29 cellular contexts compared by ENCODE assay signal in the genomic region with DNA sequence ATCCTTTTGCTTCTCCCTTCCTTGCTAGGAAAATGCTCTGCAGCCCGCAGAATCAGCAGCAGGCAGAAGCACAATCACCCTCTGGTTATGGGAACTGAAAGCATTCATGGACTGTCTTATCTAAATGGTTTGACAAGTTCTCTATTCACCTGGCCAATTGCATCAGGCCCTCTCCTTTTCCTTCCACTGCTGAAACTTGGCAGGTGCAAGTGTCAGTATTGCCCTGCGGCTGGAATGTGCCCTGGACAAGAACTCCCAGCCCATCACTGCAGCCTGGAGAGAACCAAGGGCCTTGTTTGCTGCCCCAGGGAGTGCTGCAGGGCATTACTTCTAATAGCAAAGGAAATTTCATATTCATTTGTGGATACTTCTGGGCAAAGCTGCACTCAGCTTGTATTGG.
DNase-seq lines count a peak whose midpoint lies in the region; ATAC-seq and TF ChIP-seq lines count a peak whose summit lies in the region.
"Had no signal": no experiment of that assay in that cellular context is flagged by ENCODE, and none has a peak within 500 bp of the region (broad histone marks: within the 10 kb centered on the region; RNA-seq: fewer than 3 reads in every experiment).

No MANE protein-coding gene starts in this region.

- H3K36me3 ChIP-seq in left ventricle myocardium inferior (no peaks in the 10 kb centered on the region), adrenal gland (replicated peaks in 1 of 2) (no peaks in the 10 kb centered on the region)
- H3K36me3 ChIP-seq: esophagus muscularis mucosa had no signal

- peak overlapping the region; percentile 77 for H3K27ac Mint-ChIP-seq in type B pancreatic cell
- H3K27ac Mint-ChIP-seq in activated CD4-positive, alpha-beta T cell treated with anti-CD3 and anti-CD28 coated beads, Interleukin-2, amount 10 ng/mL, durations not matched to agents 24 days and 14 days: no peak overlapping the region
- H3K27ac Mint-ChIP-seq: activated naive CD4-positive, alpha-beta T cell treated with anti-CD3 and anti-CD28 coated beads, Interleukin-2, amount 50 U/mL, for 24 hours; activated T-helper 17 cell treated with anti-CD3 and anti-CD28 coated beads, Interleukin-2, amount 50 U/mL, for 72 hours; IgD-negative memory B cell; stimulated activated naive CD8-positive, alpha-beta T cell treated with anti-CD3 and anti-CD28 coated beads, Interleukin-15, Interleukin-2, amounts not matched to agents 100 ng/mL and 50 ng/mL, for 24 hours had no signal

- TF ChIP-seq CTCF in left ventricle myocardium inferior (IDR thresholded peaks at IDR 0.05; ENCODE audit: borderline replicate concordance): no peak
- TF ChIP-seq CTCF in type B pancreatic cell (conservative IDR thresholded peaks at IDR 0.05): no peak
- TF ChIP-seq CTCF in adrenal gland (IDR thresholded peaks at IDR 0.05): no peak

- DNase-seq in Right ventricle myocardium superior (no peak), left ventricle myocardium inferior (no peak), NOMO-1 treated with dmso at 0.1 percent for 144 hours (lab: John Stamatoyannopoulos, UW; ENCODE audit: unreplicated experiment) (peak; percentile 21), left colon (no peak), type B pancreatic cell (ENCODE audit: extremely low spot score, unreplicated experiment) (no peak), adrenal gland (no peak)
- no peak for DNase-seq in activated CD4-positive, alpha-beta T cell treated with anti-CD3 and anti-CD28 coated beads, Interleukin-2, amount 10 ng/mL, durations not matched to agents 24 days and 14 days
- DNase-seq: activated CD4-positive, alpha-beta T cell treated with anti-CD3 and anti-CD28 coated beads, Interleukin-2, amount 50 U/mL, for 48 hours; activated CD4-positive, CD25-positive, alpha-beta regulatory T cell; activated CD8-positive, alpha-beta memory T cell treated with anti-CD3 and anti-CD28 coated beads, Interleukin-2, amount 50 U/mL, for 48 hours; AML-193; anterior cingulate cortex; DMS153; foreskin melanocyte; left cardiac atrium; mesendoderm; NCI-H1417; NCI-H2029 treated with DMSO at 0.1 percent for 48 hours; NCI-H2227 treated with DMSO at 0.1 percent for 48 hours; PC-3; SHP77 had no signal

- peak; percentile 38 for ATAC-seq in Right ventricle myocardium superior (ENCODE audit: poor library complexity)
- peak; percentile 27 for ATAC-seq in left colon
- no peak for ATAC-seq in GM18520 (IDR thresholded peaks at IDR 0.05; ENCODE audit: unreplicated experiment)
- ATAC-seq: activated T-helper 17 cell treated with anti-CD3 and anti-CD28 coated beads, Interleukin-2, amount 50 U/mL, for 72 hours; HCT116; left cardiac atrium; PC-3 had no signal

- H3K4me3 ChIP-seq in left ventricle myocardium inferior (no peak overlapping the region), adrenal gland (no peak overlapping the region)
- H3K4me3 ChIP-seq: coronary artery, esophagus muscularis mucosa had no signal

- H3K9me3 ChIP-seq in left ventricle myocardium inferior (replicated peaks): peaks cover 4% of the 10 kb centered on the region
- no peaks in the 10 kb centered on the region for H3K9me3 ChIP-seq in adrenal gland (replicated peaks in 1 of 3)
- H3K9me3 ChIP-seq: esophagus muscularis mucosa had no signal

- no peaks in the 10 kb centered on the region for H3K27me3 Mint-ChIP-seq in type B pancreatic cell
- H3K27me3 Mint-ChIP-seq in activated CD4-positive, alpha-beta T cell treated with anti-CD3 and anti-CD28 coated beads, Interleukin-2, amount 10 ng/mL, durations not matched to agents 24 days and 14 days: peaks cover 15% of the 10 kb centered on the region

- no peaks in the 10 kb centered on the region for H3K9me3 Mint-ChIP-seq in type B pancreatic cell
- no peaks in the 10 kb centered on the region for H3K9me3 Mint-ChIP-seq in activated CD4-positive, alpha-beta T cell treated with anti-CD3 and anti-CD28 coated beads, Interleukin-2, amount 10 ng/mL, durations not matched to agents 24 days and 14 days
- H3K9me3 Mint-ChIP-seq: activated naive CD4-positive, alpha-beta T cell treated with anti-CD3 and anti-CD28 coated beads, Interleukin-2, amount 50 U/mL, for 24 hours; activated T-helper 17 cell treated with anti-CD3 and anti-CD28 coated beads, Interleukin-2, amount 50 U/mL, for 72 hours; stimulated activated naive CD8-positive, alpha-beta T cell treated with anti-CD3 and anti-CD28 coated beads, Interleukin-15, Interleukin-2, amounts not matched to agents 100 ng/mL and 50 ng/mL, for 24 hours had no signal

- no peak overlapping the region for H3K4me3 Mint-ChIP-seq in type B pancreatic cell
- H3K4me3 Mint-ChIP-seq in activated CD4-positive, alpha-beta T cell treated with anti-CD3 and anti-CD28 coated beads, Interleukin-2, amount 10 ng/mL, durations not matched to agents 24 days and 14 days: no peak overlapping the region
- H3K4me3 Mint-ChIP-seq: activated naive CD4-positive, alpha-beta T cell treated with anti-CD3 and anti-CD28 coated beads, Interleukin-2, amount 50 U/mL, for 24 hours; activated T-helper 17 cell treated with anti-CD3 and anti-CD28 coated beads, Interleukin-2, amount 50 U/mL, for 72 hours; IgD-negative memory B cell; stimulated activated naive CD8-positive, alpha-beta T cell treated with anti-CD3 and anti-CD28 coated beads, Interleukin-15, Interleukin-2, amounts not matched to agents 100 ng/mL and 50 ng/mL, for 24 hours had no signal

- peaks cover 3% of the 10 kb centered on the region for H3K36me3 Mint-ChIP-seq in type B pancreatic cell
- H3K36me3 Mint-ChIP-seq in activated CD4-positive, alpha-beta T cell treated with anti-CD3 and anti-CD28 coated beads, Interleukin-2, amount 10 ng/mL, durations not matched to agents 24 days and 14 days (ENCODE audit: low read depth): no peaks in the 10 kb centered on the region
- H3K36me3 Mint-ChIP-seq: activated naive CD4-positive, alpha-beta T cell treated with anti-CD3 and anti-CD28 coated beads, Interleukin-2, amount 50 U/mL, for 24 hours; IgD-negative memory B cell had no signal

- H3K27me3 ChIP-seq in left ventricle myocardium inferior (ENCODE audit: low read depth) (no peaks in the 10 kb centered on the region), adrenal gland (no peaks in the 10 kb centered on the region)
- H3K27me3 ChIP-seq: esophagus muscularis mucosa had no signal

- TF ChIP-seq POLR2A in adrenal gland (IDR thresholded peaks at IDR 0.05): no peak

- H3K4me1 Mint-ChIP-seq in type B pancreatic cell (ENCODE audit: unreplicated experiment): peaks cover 27% of the 10 kb centered on the region
- H3K4me1 Mint-ChIP-seq in activated CD4-positive, alpha-beta T cell treated with anti-CD3 and anti-CD28 coated beads, Interleukin-2, amount 10 ng/mL, durations not matched to agents 24 days and 14 days: no peaks in the 10 kb centered on the region
- H3K4me1 Mint-ChIP-seq: activated naive CD4-positive, alpha-beta T cell treated with anti-CD3 and anti-CD28 coated beads, Interleukin-2, amount 50 U/mL, for 24 hours; activated T-helper 17 cell treated with anti-CD3 and anti-CD28 coated beads, Interleukin-2, amount 50 U/mL, for 72 hours had no signal

- no peaks in the 10 kb centered on the region for H3K4me1 ChIP-seq in left ventricle myocardium inferior
- no peaks in the 10 kb centered on the region for H3K4me1 ChIP-seq in adrenal gland (replicated peaks in 1 of 2)
- H3K4me1 ChIP-seq: esophagus muscularis mucosa had no signal

- H3K27ac ChIP-seq in left ventricle myocardium inferior (replicated peaks) (no peak overlapping the region), adrenal gland (no peak overlapping the region)
- H3K27ac ChIP-seq: coronary artery, esophagus muscularis mucosa had no signal

- intact Hi-C loops in Right ventricle myocardium superior (cut with DNase I) (no loop called here), left ventricle myocardium inferior (cut with micrococcal nuclease) (no loop called here), left colon (cut with DNase I, micrococcal nuclease) (no loop called here), adrenal gland (cut with DNase I) (no loop called here)
- intact Hi-C loops in activated CD4-positive, alpha-beta T cell treated with anti-CD3 and anti-CD28 coated beads, Interleukin-2, amount 10 ng/mL, durations not matched to agents 24 days and 14 days (cut with micrococcal nuclease): no loop called here

- 68 to 91% (median 72%) methylated on average over 2 of the region's 2 CpGs for WGBS in adrenal gland, 4 donors
